In genomic region chr14:68284333-68284732, GRCh38 we compare ENCODE assay signal across 10 cellular contexts.
A peak's percentile ranks its signal among the peaks of the same experiment; 100 is the strongest.
DNase-seq lines count a peak whose midpoint lies in the region; ATAC-seq and TF ChIP-seq lines count a peak whose summit lies in the region.
"Had no signal": no experiment of that assay in that cellular context is flagged by ENCODE, and none has a peak within 500 bp of the region (broad histone marks: within the 10 kb centered on the region; RNA-seq: fewer than 3 reads in every experiment).

No MANE protein-coding gene starts in this region.

- POLR2A ChIA-PET in CD4-positive, alpha-beta T cell (lab: Charles Lee), result interaction anchor here (0.8 to 5.7 kb wide), 14 partner anchors 9 to 531 kb away, joined by 3 to 107 read pairs (median 16); partner anchors contain the start of gene ZFP36L1

- H3K36me3 Mint-ChIP-seq in CD4-positive, alpha-beta T cell (ENCODE audit: low read depth), result no peaks in the 10 kb centered on the region

- no peak for DNase-seq in CD4-positive, alpha-beta T cell
- peak; percentile 63 for DNase-seq in fibroblast of peridontal ligament (ENCODE audit: extremely low read depth)
- no peak for DNase-seq in NK-92 treated with Interleukin-12 subunit alpha and Interleukin-12 subunit beta, amount 100 ng/mL, for 24 hours (lab: John Stamatoyannopoulos, UW)
- no peak for DNase-seq in medulla oblongata (ENCODE audit: extremely low spot score)
- no peak for DNase-seq in sigmoid colon
- DNase-seq in Ammon's horn (ENCODE audit: low spot score), result no peak
- DNase-seq: cerebellar nuclear complex had no signal

- H3K9me3 Mint-ChIP-seq in CD4-positive, alpha-beta T cell, result no peaks in the 10 kb centered on the region

- CTCF ChIA-PET in CD4-positive, alpha-beta T cell (lab: Charles Lee), result interaction anchor here (1.0 to 1.9 kb wide), 3 partner anchors 9 to 512 kb away, joined by 3 to 6 read pairs (median 4); no protein-coding TSS in a partner anchor

- H3K79me2 ChIP-seq in OCI-LY3 (ENCODE audit: low read length), result no peaks in the 10 kb centered on the region
- H3K79me2 ChIP-seq: parathyroid adenoma had no signal

- no peaks in the 10 kb centered on the region for H3K27me3 Mint-ChIP-seq in CD4-positive, alpha-beta T cell

- peak overlapping the region; percentile 69 for H3K4me2 ChIP-seq in OCI-LY3 (ENCODE audit: low read length)

- H4K20me1 ChIP-seq in OCI-LY3 (ENCODE audit: insufficient read depth, low read length), result no peaks in the 10 kb centered on the region

- no peaks in the 10 kb centered on the region for H3K27me3 ChIP-seq in CD4-positive, alpha-beta T cell (ENCODE audit: control insufficient read depth, insufficient read depth, low read length)
- H3K27me3 ChIP-seq in OCI-LY3 (ENCODE audit: low read depth, low read length) (no peaks in the 10 kb centered on the region), sigmoid colon (no peaks in the 10 kb centered on the region)

- no peak overlapping the region for H2AFZ ChIP-seq in OCI-LY3 (ENCODE audit: low read depth, low read length)
- H2AFZ ChIP-seq: parathyroid adenoma had no signal

- peak overlapping the region; percentile 62; the same call in 1 of the 2 replicates for H3K9ac ChIP-seq in OCI-LY3 (ENCODE audit: low read length)
- H3K9ac ChIP-seq: parathyroid adenoma had no signal

- ATAC-seq in CD4-positive, alpha-beta T cell (ENCODE audit: poor library complexity), result no peak

- H3K27ac ChIP-seq in CD4-positive, alpha-beta T cell (ENCODE audit: low read depth, low read length), result peak overlapping the region; percentile 76
- H3K27ac ChIP-seq in OCI-LY3 (ENCODE audit: low read length) (peak overlapping the region; percentile 90), skin epidermis (peak overlapping the region in 18 of 21 experiments; percentile 43 to 91 (median 76)), sigmoid colon (peak overlapping the region in 1 of 4 donors; percentile 52)
- H3K27ac ChIP-seq: parathyroid adenoma had no signal

- H3K9me3 ChIP-seq in CD4-positive, alpha-beta T cell (ENCODE audit: control insufficient read depth, low read length), result no peaks in the 10 kb centered on the region
- H3K9me3 ChIP-seq in OCI-LY3 (ENCODE audit: insufficient read depth, low read length) (no peaks in the 10 kb centered on the region; the same call in 1 of the 2 replicates), sigmoid colon (no peaks in the 10 kb centered on the region)

- intact Hi-C loops in CD4-positive, alpha-beta T cell (cut with DNase I, micrococcal nuclease), result loop anchor here in 1 of 2 experiments (2.0 to 10.0 kb wide), 4 partner anchors 37 to 500 kb away; no protein-coding TSS in a partner anchor
- intact Hi-C loops in sigmoid colon (cut with DNase I), result no loop called here

- peaks cover 82% of the 10 kb centered on the region for H3K4me1 ChIP-seq in OCI-LY3 (ENCODE audit: low read length)
- peaks cover 0 to 35% (median 18%) of the 10 kb centered on the region in 4 donors for H3K4me1 ChIP-seq in sigmoid colon
- H3K4me1 ChIP-seq: parathyroid adenoma had no signal

- H3K27ac Mint-ChIP-seq in CD4-positive, alpha-beta T cell, result peak overlapping the region; percentile 99

- no peaks in the 10 kb centered on the region for H3K36me3 ChIP-seq in OCI-LY3 (replicated peaks; ENCODE audit: low read depth, low read length)
- no peaks in the 10 kb centered on the region for H3K36me3 ChIP-seq in sigmoid colon

- TF ChIP-seq EP300 in sigmoid colon (IDR thresholded peaks at IDR 0.05), result no peak

- H3K4me3 Mint-ChIP-seq in CD4-positive, alpha-beta T cell, result peak overlapping the region; percentile 56

- H3K4me3 ChIP-seq in OCI-LY3 (ENCODE audit: low read length) (no peak overlapping the region), skin epidermis (no peak overlapping the region), sigmoid colon (no peak overlapping the region)

- no peak for TF ChIP-seq CTCF in CD4-positive, alpha-beta T cell (IDR thresholded peaks at IDR 0.05)
- TF ChIP-seq CTCF in OCI-LY3 (IDR thresholded peaks at IDR 0.05; ENCODE audit: low read depth, low read length) (no peak), sigmoid colon (IDR thresholded peaks at IDR 0.05) (no peak)

- peaks cover 92% of the 10 kb centered on the region for H3K4me1 Mint-ChIP-seq in CD4-positive, alpha-beta T cell (ENCODE audit: low read depth)

- no peak for TF ChIP-seq POLR2A in sigmoid colon (IDR thresholded peaks at IDR 0.05)
